ENCODE assay signal across 21 cellular contexts in the genomic region with DNA sequence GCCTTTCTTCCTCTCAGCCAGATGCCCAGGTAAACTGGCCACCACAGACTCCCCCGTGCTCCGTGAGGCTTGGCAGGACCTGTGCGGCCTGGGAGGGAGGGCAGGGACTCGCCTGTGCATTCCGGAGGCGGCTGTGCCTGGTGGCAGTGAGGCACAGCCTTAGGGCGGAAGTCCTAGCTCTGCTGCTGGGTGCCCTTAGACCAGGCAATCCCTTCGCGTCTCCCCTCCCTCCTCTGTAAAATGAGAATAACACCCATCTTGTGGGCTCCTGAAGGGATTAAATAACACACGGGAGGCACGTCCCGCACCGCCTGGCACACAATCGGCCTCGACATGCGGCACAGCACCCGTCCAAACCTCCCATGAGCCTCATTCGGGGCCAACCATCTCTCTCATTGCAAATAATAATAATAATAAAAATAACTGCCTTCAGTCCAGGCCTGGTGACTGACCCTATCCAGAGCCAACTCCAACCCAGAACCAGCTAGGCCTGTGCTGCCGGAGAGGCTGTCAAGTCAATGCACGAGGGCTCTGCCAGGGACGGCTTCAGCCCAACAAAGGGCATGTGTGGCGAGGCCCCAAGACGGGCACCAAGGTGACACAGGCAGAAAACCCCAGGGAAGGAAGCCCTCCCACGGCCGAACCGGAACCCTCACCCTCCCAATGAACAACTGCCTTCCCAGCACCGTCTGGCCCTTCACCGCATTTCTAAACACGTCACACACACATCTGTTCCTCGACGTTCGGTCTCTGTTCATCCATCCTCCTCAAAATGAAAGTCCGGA. TPM values are rescaled to one million over a fixed set of nuclear protein-coding genes. Genes with fewer than 3 reads are reported as not detected.
"Had no signal": no experiment of that assay in that cellular context is flagged by ENCODE, and none has a peak within 500 bp of the region (broad histone marks: within the 10 kb centered on the region; RNA-seq: fewer than 3 reads in every experiment).

No MANE protein-coding gene starts in this region.

- H3K4me3 ChIP-seq: SJSA1, thoracic aorta had no signal

- ATAC-seq: stimulated activated effector memory CD8-positive, alpha-beta T cell treated with anti-CD3 and anti-CD28 coated beads, Interleukin-12 subunit alpha, Interleukin-12 subunit beta, amount 100 ng/mL, for 72 hours had no signal

- H3K27me3 ChIP-seq: brain microvascular endothelial cell, SJSA1 had no signal

- DNase-seq: activated CD4-positive, alpha-beta memory T cell treated with anti-CD3 and anti-CD28 coated beads, Interleukin-2, amount 10 ng/mL, durations not matched to agents 7 days and 5 days; activated naive CD4-positive, alpha-beta T cell; activated naive CD8-positive, alpha-beta T cell treated with anti-CD3 and anti-CD28 coated beads, Interleukin-2, amount 10 ng/mL, durations not matched to agents 7 days and 5 days; anterior cingulate cortex; brain microvascular endothelial cell; dermis blood vessel endothelial cell; hypothalamus; kidney glomerular epithelial cell; stimulated activated CD4-positive, alpha-beta T cell treated with anti-CD3 and anti-CD28 coated beads, Interleukin-12 subunit alpha, Interleukin-12 subunit beta, amount 100 ng/mL, for 4 hours; stimulated activated CD4-positive, alpha-beta T cell treated with anti-CD3 and anti-CD28 coated beads, Interleukin-2, amount 100 ng/mL, for 24 hours; T-helper 1 cell; T1000 had no signal

- H3K9me3 ChIP-seq: SJSA1, thoracic aorta had no signal

- H3K27ac ChIP-seq: brain microvascular endothelial cell, SJSA1, thoracic aorta, VCaP had no signal

RNA-seq across cellular contexts. Expression of a gene that starts 36.9 kb away (rescaled TPM):
- total RNA-seq: activated CD4-positive, alpha-beta memory T cell treated with anti-CD3 and anti-CD28 coated beads, Interleukin-2, amount 10 ng/mL, durations not matched to agents 7 days and 5 days; activated naive CD8-positive, alpha-beta T cell treated with anti-CD3 and anti-CD28 coated beads, Interleukin-2, amount 10 ng/mL, durations not matched to agents 7 days and 5 days; dermis blood vessel endothelial cell; epithelial cell of proximal tubule; liver; mesothelial cell of epicardium; osteocyte; thoracic aorta; ureter had no signal
